ENCODE assay signal across 8 cellular contexts in the genomic region with DNA sequence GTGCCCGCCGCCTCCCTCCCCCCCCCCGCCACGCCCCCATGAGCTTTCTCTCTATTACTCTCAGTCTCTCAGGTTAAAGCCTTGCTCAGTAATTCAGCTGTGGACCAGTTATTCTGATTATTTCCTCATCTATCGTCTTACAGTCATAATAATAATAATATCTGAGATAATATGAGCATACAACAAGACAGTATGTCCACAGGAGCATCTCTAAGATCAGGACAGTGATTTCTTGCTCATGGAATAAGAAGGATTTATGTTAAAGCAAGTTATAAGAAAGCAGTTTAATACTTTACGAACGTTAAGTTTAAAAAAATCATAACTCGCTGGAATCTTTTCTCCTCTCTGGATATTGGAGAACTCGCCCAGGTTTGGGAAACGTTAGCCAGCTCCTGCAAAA. TPM values are rescaled to one million over a fixed set of nuclear protein-coding genes. Genes with fewer than 3 reads are reported as not detected.
DNase-seq lines count a peak whose midpoint lies in the region; ATAC-seq, FAIRE-seq and TF ChIP-seq lines count a peak whose summit lies in the region.

No MANE protein-coding gene starts in this region.

- 2 to 6% methylated on average over 7 to 8 of the region's 10 CpGs for WGBS in gastroesophageal sphincter (ENCODE audit: low coverage in 1 of 2), 2 donors

- H3K27me3 Mint-ChIP-seq in activated CD4-positive, alpha-beta memory T cell treated with anti-CD3 and anti-CD28 coated beads for 36 hours: peaks cover 6% of the 10 kb centered on the region

- no peak overlapping the region for H3K27ac Mint-ChIP-seq in activated CD4-positive, alpha-beta memory T cell treated with anti-CD3 and anti-CD28 coated beads for 36 hours

- ATAC-seq in gastroesophageal sphincter (peak; percentile 12), GM21367 (IDR thresholded peaks at IDR 0.05; ENCODE audit: unreplicated experiment) (no peak), HG03460 (IDR thresholded peaks at IDR 0.05; ENCODE audit: unreplicated experiment) (no peak)

- peaks cover 20% of the 10 kb centered on the region for H3K4me1 Mint-ChIP-seq in activated CD4-positive, alpha-beta memory T cell treated with anti-CD3 and anti-CD28 coated beads for 36 hours (ENCODE audit: low read depth)

- no peaks in the 10 kb centered on the region for H3K36me3 Mint-ChIP-seq in activated CD4-positive, alpha-beta memory T cell treated with anti-CD3 and anti-CD28 coated beads for 36 hours

- POLR2A ChIA-PET in activated CD4-positive, alpha-beta memory T cell treated with anti-CD3 and anti-CD28 coated beads for 36 hours (lab: Charles Lee): no interaction called here

- TF ChIP-seq POLR2A in gastroesophageal sphincter (IDR thresholded peaks at IDR 0.05) (no peak), GM12891 (IDR thresholded peaks at IDR 0.05; ENCODE audit: low read depth, low read length) (no peak)

- H3K4me1 ChIP-seq in gastroesophageal sphincter: peaks cover 0 to 47% (median 3%) of the 10 kb centered on the region in 3 donors

- intact Hi-C loops in activated CD4-positive, alpha-beta memory T cell treated with anti-CD3 and anti-CD28 coated beads for 36 hours (cut with micrococcal nuclease): loop anchor here (2.0 to 5.0 kb wide), 3 partner anchors 24 to 144 kb away; no protein-coding TSS in a partner anchor

- TF ChIP-seq EP300 in gastroesophageal sphincter (IDR thresholded peaks at IDR 0.05): no peak

- H3K9me3 ChIP-seq in gastroesophageal sphincter: no peaks in the 10 kb centered on the region

- H3K27me3 ChIP-seq in gastroesophageal sphincter: no peaks in the 10 kb centered on the region

- FAIRE-seq in GM12891 (lab: Jason Lieb, UNC): no peak

- H3K4me3 ChIP-seq in GM08714 (ENCODE audit: low read length): peak overlapping the region; percentile 38
- H3K4me3 ChIP-seq in gastroesophageal sphincter: peak overlapping the region; percentile 43 to 58
- H3K4me3 ChIP-seq in retinal pigment epithelial cell (ENCODE audit: low read length): peak overlapping the region; percentile 48

- peak overlapping the region; percentile 73 for H3K4me3 Mint-ChIP-seq in activated CD4-positive, alpha-beta memory T cell treated with anti-CD3 and anti-CD28 coated beads for 36 hours

- H3K27ac ChIP-seq in gastroesophageal sphincter: peak overlapping the region; percentile 53 to 90 (median 85)

- CTCF ChIA-PET in activated CD4-positive, alpha-beta memory T cell treated with anti-CD3 and anti-CD28 coated beads for 36 hours (lab: Charles Lee): interaction anchor here (1.5 kb wide), 1 partner anchor 83 kb away, joined by 4 read pairs; no protein-coding TSS in a partner anchor

- H3K36me3 ChIP-seq in gastroesophageal sphincter: no peaks in the 10 kb centered on the region

- no peak for DNase-seq in activated CD4-positive, alpha-beta memory T cell treated with anti-CD3 and anti-CD28 coated beads for 36 hours
- DNase-seq in retinal pigment epithelial cell (ENCODE audit: low read depth) (no peak), epidermal melanocyte (ENCODE audit: insufficient read length, low spot score) (no peak), GM12891 (ENCODE audit: insufficient read length, low spot score) (no peak)

- TF ChIP-seq CTCF in gastroesophageal sphincter (IDR thresholded peaks at IDR 0.05): no peak
- TF ChIP-seq CTCF in retinal pigment epithelial cell (conservative IDR thresholded peaks at IDR 0.05; ENCODE audit: low read depth, low read length): no peak

- H3K9me3 Mint-ChIP-seq in activated CD4-positive, alpha-beta memory T cell treated with anti-CD3 and anti-CD28 coated beads for 36 hours: no peaks in the 10 kb centered on the region

TF ChIP-seq in GM12891, 5 proteins besides CTCF, POLR2A, EP300 and RAD21:
- no peak for TF ChIP-seq TAF1 (IDR thresholded peaks at IDR 0.05; ENCODE audit: low read depth, low read length)

RNA-seq across cellular contexts. Expression of a gene that starts 0.7 kb away (rescaled TPM):
- total RNA-seq in activated CD4-positive, alpha-beta memory T cell treated with anti-CD3 and anti-CD28 coated beads for 36 hours: 1 to 10 TPM; 3.5 to 3.8 TPM
- 100 to 1,000 TPM in 2 of 4 donors, 10 to 100 TPM in 2; 17.6 to 318 (median 136) TPM for total RNA-seq in gastroesophageal sphincter
- polyA plus RNA-seq in GM12891 (2012; ENCODE audit: low read depth, missing spikeins): 13.1 TPM
